8 cellular contexts compared by ENCODE assay signal in the genomic region with DNA sequence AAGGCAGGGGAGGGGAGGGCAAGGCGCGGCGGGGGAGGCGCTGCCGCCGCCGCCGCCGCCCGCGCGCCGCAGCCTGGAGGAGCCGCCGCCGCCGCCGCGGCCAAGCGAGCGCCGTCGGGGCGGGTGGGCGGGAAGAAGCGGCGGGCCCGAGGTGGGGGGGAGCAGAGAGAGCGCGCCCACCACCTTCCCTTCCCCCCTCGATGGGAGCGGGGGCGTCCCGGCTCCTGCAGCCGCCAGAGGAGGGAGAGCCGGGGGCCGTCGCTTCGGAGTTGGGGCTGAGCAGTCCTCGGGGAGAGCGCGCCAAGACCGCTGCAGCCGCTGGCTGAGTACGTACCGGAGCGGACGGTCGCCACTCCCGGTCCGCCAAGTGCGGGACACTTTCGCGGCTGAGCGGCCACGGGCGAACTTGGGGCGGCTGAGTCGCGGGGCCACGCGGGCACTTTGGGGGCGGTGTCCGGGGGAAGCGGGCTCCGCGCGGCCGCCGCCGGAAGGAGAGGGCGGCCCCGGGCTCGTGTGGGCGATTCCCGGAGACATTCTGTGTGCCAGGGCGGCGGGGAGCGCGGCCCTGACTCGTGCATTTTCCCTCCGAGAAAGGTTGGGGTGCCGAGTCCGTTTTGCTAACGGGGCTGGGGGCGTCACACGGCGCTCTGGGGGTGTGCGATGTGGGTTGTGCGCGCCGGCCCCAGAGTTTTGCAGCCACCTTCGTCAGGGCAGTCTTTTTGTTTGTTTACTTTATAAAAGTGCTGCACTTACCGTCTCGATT. TPM values are rescaled to one million over a fixed set of nuclear protein-coding genes. Genes with fewer than 3 reads are reported as not detected.
DNase-seq lines count a peak whose midpoint lies in the region; ATAC-seq, FAIRE-seq and TF ChIP-seq lines count a peak whose summit lies in the region.

Gene NAB1 (plus strand): TSS at position 49 of the 763 bp plus-strand sequence. CDS start 10,094 bp downstream, outside the sequence.

- peak; percentile 66 for ATAC-seq in HCT116

- POLR2A ChIA-PET in HCT116 (lab: Charles Lee) = no interaction called here
- POLR2A ChIA-PET in activated CD4-positive, alpha-beta T cell treated with anti-CD3 and anti-CD28 coated beads, Interleukin-2, amount 10 ng/mL, durations not matched to agents 7 days and 5 days (lab: Charles Lee) = no interaction called here

- in situ Hi-C loops in GM13977 (cut with MboI; ENCODE audit: low pct_unique_long_range_greater_than_20kb, low sequenced_read_pairs, unreplicated experiment) = no loop called here

- H3K9me3 ChIP-seq in HCT116 (ENCODE audit: control insufficient read depth in 1 of 2, insufficient read depth in 1 of 2, low read depth in 1 of 2, low read length in 2 of 2) = no peaks in the 10 kb centered on the region

- peak; percentile 81 for FAIRE-seq in GM12891 (lab: Jason Lieb, UNC)

- CTCF ChIA-PET in HCT116 (lab: Charles Lee) = no interaction called here
- CTCF ChIA-PET in activated CD4-positive, alpha-beta T cell treated with anti-CD3 and anti-CD28 coated beads, Interleukin-2, amount 10 ng/mL, durations not matched to agents 7 days and 5 days (lab: Charles Lee) = interaction anchor here (0.6 to 1.3 kb wide), 4 partner anchors 12 to 209 kb away, joined by 3 to 7 read pairs (median 4); no protein-coding TSS in a partner anchor

- peaks cover 33% of the 10 kb centered on the region for H3K4me1 Mint-ChIP-seq in activated CD4-positive, alpha-beta T cell treated with anti-CD3 and anti-CD28 coated beads, Interleukin-2, amount 10 ng/mL, durations not matched to agents 7 days and 5 days

- TF ChIP-seq POLR2A in GM12891 (IDR thresholded peaks at IDR 0.05; ENCODE audit: low read depth, low read length) = no peak
- no peak for TF ChIP-seq POLR2A in HCT116 (IDR thresholded peaks at IDR 0.05; ENCODE audit: borderline replicate concordance, extremely low read depth, insufficient read depth, insufficient read length)

- DNase-seq in GM12891 (ENCODE audit: insufficient read length, low spot score) (peak; percentile 53), HCT116 (ENCODE audit: low read depth, low spot score) (no peak), NCI-H1092 (lab: John Stamatoyannopoulos, UW) (peak; percentile 27), dermis microvascular lymphatic vessel endothelial cell (ENCODE audit: low read depth in 2 of 2) (peak in 1 of 2 donors; percentile 51), medulla oblongata (ENCODE audit: extremely low spot score) (peak; percentile 54), GM13977 (ENCODE audit: low spot score) (no peak)
- DNase-seq in activated CD4-positive, alpha-beta T cell treated with anti-CD3 and anti-CD28 coated beads, Interleukin-2, amount 10 ng/mL, durations not matched to agents 7 days and 5 days = peak; percentile 52
- peak; percentile 22 for DNase-seq in stimulated activated CD8-positive, alpha-beta memory T cell treated with anti-CD3 and anti-CD28 coated beads, Interleukin-12 subunit alpha, Interleukin-12 subunit beta, amount 100 ng/mL, for 24 hours (ENCODE audit: extremely low read depth)

- peaks cover 48% of the 10 kb centered on the region for H3K79me2 ChIP-seq in HCT116 (ENCODE audit: insufficient read depth, low read length)

- TF ChIP-seq RAD21 in HCT116 (IDR thresholded peaks at IDR 0.05; ENCODE audit: low read depth) = no peak

- no peaks in the 10 kb centered on the region for H3K9me3 Mint-ChIP-seq in activated CD4-positive, alpha-beta T cell treated with anti-CD3 and anti-CD28 coated beads, Interleukin-2, amount 10 ng/mL, durations not matched to agents 7 days and 5 days

- H3K4me2 ChIP-seq in HCT116 (ENCODE audit: low read length) = peak within 1 kb of the TSS; percentile 90

- H3K36me3 ChIP-seq in HCT116 (ENCODE audit: control insufficient read depth in 1 of 2, insufficient read depth in 2 of 2, low read length in 2 of 2) = no peaks in the 10 kb centered on the region

- H2AFZ ChIP-seq in HCT116 (ENCODE audit: low read depth, low read length, poor library complexity, severe bottlenecking) = peak within 1 kb of the TSS; percentile 83

- peak within 1 kb of the TSS; percentile 95 for H3K4me3 Mint-ChIP-seq in activated CD4-positive, alpha-beta T cell treated with anti-CD3 and anti-CD28 coated beads, Interleukin-2, amount 10 ng/mL, durations not matched to agents 7 days and 5 days

- BruUV-seq in HCT116 (replicated peaks; lab: Mats Ljungman, UMichigan) = no TSS peak

- H3K27ac ChIP-seq in HCT116 (ENCODE audit: low read depth, low read length) = peak within 1 kb of the TSS; percentile 82

- H3K9ac ChIP-seq in HCT116 (ENCODE audit: low read length) = peak within 1 kb of the TSS; percentile 70

- peak within 1 kb of the TSS; percentile 69 to 70 for H3K4me3 ChIP-seq in HCT116 (replicated peaks in 1 of 2; ENCODE audit: low read depth in 1 of 2, low read length in 2 of 2)

- intact Hi-C loops in HCT116 (cut with micrococcal nuclease) = no loop called here

- no peaks in the 10 kb centered on the region for H3K27me3 ChIP-seq in HCT116 (ENCODE audit: insufficient read depth, low read length)

- H4K20me1 ChIP-seq in HCT116 (ENCODE audit: insufficient read depth) = peaks cover 3% of the 10 kb centered on the region; the same call in 1 of the 2 replicates

- H3K36me3 Mint-ChIP-seq in activated CD4-positive, alpha-beta T cell treated with anti-CD3 and anti-CD28 coated beads, Interleukin-2, amount 10 ng/mL, durations not matched to agents 7 days and 5 days (ENCODE audit: low read depth) = no peaks in the 10 kb centered on the region

- no peaks in the 10 kb centered on the region for H3K9me2 ChIP-seq in HCT116 (ENCODE audit: insufficient read depth)

- TF ChIP-seq CTCF in HCT116 (IDR thresholded peaks at IDR 0.05 in 2 of 3, conservative IDR thresholded peaks at IDR 0.05 in 1 of 3; ENCODE audit: borderline replicate concordance in 1 of 3, insufficient read depth in 1 of 3, low read depth in 2 of 3, low read length in 2 of 3) (no peak), GM13977 (IDR thresholded peaks at IDR 0.05; ENCODE audit: extremely low read depth, insufficient read depth, missing control alignments) (no peak)

- H3K27ac Mint-ChIP-seq in activated CD4-positive, alpha-beta T cell treated with anti-CD3 and anti-CD28 coated beads, Interleukin-2, amount 10 ng/mL, durations not matched to agents 7 days and 5 days = peak within 1 kb of the TSS; percentile 88

- peaks cover 4 to 27% of the 10 kb centered on the region in 2 experiments; a peak in 3 of 4 replicates for H3K4me1 ChIP-seq in HCT116 (ENCODE audit: control insufficient read depth in 1 of 2, insufficient read depth in 2 of 2, low read length in 2 of 2)

- RAD21 ChIA-PET in HCT116 (lab: Charles Lee; ENCODE audit: low non-redundant PET in 1 of 2, low total read pairs in 2 of 2, uncharacterized antibody in 2 of 2, unreplicated experiment in 2 of 2) = interaction anchor here in 1 of 2 experiments (0.7 kb wide), 1 partner anchor 374 kb away, joined by 6 read pairs; no protein-coding TSS in a partner anchor

- no peaks in the 10 kb centered on the region for H3K27me3 Mint-ChIP-seq in activated CD4-positive, alpha-beta T cell treated with anti-CD3 and anti-CD28 coated beads, Interleukin-2, amount 10 ng/mL, durations not matched to agents 7 days and 5 days

TF ChIP-seq in GM12891, 5 proteins besides CTCF, POLR2A, EP300 and RAD21:
- TF ChIP-seq POU2F2 (IDR thresholded peaks at IDR 0.05; ENCODE audit: low read depth, low read length) (no peak), POLR2AphosphoS5 (IDR thresholded peaks at IDR 0.05; ENCODE audit: low read depth, low read length) (no peak), PAX5 (IDR thresholded peaks at IDR 0.05; ENCODE audit: insufficient read depth, low read length, severe bottlenecking) (no peak), SPI1 (IDR thresholded peaks at IDR 0.05; ENCODE audit: low read depth, low read length) (no peak), TAF1 (IDR thresholded peaks at IDR 0.05; ENCODE audit: low read depth, low read length) (no peak)

TF ChIP-seq in HCT116, 20 proteins besides CTCF, POLR2A, EP300 and RAD21 (continues in another document):
- TF ChIP-seq, protein P1, sequence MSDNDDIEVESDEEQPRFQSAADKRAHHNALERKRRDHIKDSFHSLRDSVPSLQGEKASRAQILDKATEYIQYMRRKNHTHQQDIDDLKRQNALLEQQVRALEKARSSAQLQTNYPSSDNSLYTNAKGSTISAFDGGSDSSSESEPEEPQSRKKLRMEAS (IDR thresholded peaks at IDR 0.05) = peak; percentile 10; the same call in 1 of the 2 replicates
- TF ChIP-seq ELF1 (IDR thresholded peaks at IDR 0.05; ENCODE audit: borderline replicate concordance, low read depth) = no peak
- TF ChIP-seq ZNF274 (IDR thresholded peaks at IDR 0.05; ENCODE audit: low read depth, low read length) = no peak
- TF ChIP-seq EZH2phosphoT487 (IDR thresholded peaks at IDR 0.05; ENCODE audit: borderline replicate concordance) = no peak
- no peak; the same call in 1 of the 2 replicates for TF ChIP-seq EGR1 (IDR thresholded peaks at IDR 0.05; ENCODE audit: low read depth)
- TF ChIP-seq ZFX (IDR thresholded peaks at IDR 0.05) = 0 out of 2 replicates have a peak, but pooled peaks have one; percentile 12

RNA-seq across cellular contexts. Expression of gene NAB1, which starts in this region (rescaled TPM):
- polyA plus RNA-seq in GM12891 (2012; ENCODE audit: low read depth, missing spikeins) = 11.7 TPM
- total RNA-seq in HCT116 (2021; ENCODE audit: unreplicated experiment) (43.8 TPM), dermis microvascular lymphatic vessel endothelial cell (24.1 and 34.8 TPM in 2 replicates)
- polyA plus RNA-seq in HCT116 (2012) = 13.1 and 19.2 TPM in 2 replicates
- total RNA-seq in activated CD4-positive, alpha-beta T cell treated with anti-CD3 and anti-CD28 coated beads, Interleukin-2, amount 10 ng/mL, durations not matched to agents 7 days and 5 days = 10 to 100 TPM; 21.9 to 28.9 TPM

Comparison
In these comparisons a context has a peak if more than half of its experiments do, and no peak if none do; other contexts are left out.
1. DNase-seq: peak in GM12891 (single experiment), NCI-H1092 (single experiment), activated CD4-positive, alpha-beta T cell treated with anti-CD3 and anti-CD28 coated beads, Interleukin-2, amount 10 ng/mL, durations not matched to agents 7 days and 5 days (single experiment), medulla oblongata (single experiment) and stimulated activated CD8-positive, alpha-beta memory T cell treated with anti-CD3 and anti-CD28 coated beads, Interleukin-12 subunit alpha, Interleukin-12 subunit beta, amount 100 ng/mL, for 24 hours (single experiment); none in HCT116 (single experiment) and GM13977 (single experiment).